In the genomic region with DNA sequence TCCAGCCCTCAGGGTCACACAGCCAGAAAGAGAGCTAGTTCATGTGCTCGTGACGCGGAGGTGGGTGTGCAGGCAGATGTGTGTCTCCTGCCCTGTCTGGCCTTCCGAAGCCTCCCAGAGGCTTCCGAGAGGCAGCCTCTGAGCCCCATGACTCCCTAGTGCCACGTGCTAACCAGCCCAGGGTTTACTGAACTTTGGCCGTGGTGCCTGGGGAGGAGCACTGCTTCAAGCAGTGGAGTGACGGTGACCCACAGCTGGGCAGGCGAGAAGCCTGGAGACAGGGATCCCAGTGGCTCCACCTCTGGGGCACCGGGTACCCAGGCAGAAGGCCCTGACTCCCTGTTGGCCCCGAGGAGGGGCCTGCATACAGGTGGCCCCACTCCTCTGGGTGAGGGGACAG, we compare ENCODE assay signal across 3 cellular contexts. TPM values are rescaled to one million over a fixed set of nuclear protein-coding genes. Genes with fewer than 3 reads are reported as not detected.
"Had no signal": no experiment of that assay in that cellular context is flagged by ENCODE, and none has a peak within 500 bp of the region (broad histone marks: within the 10 kb centered on the region; RNA-seq: fewer than 3 reads in every experiment).

No MANE protein-coding gene starts in this region.

RNA-seq across cellular contexts. Expression of a gene that starts 18.1 kb away (rescaled TPM):
- total RNA-seq: LHCN-M2, MCF 10A, NCI-H460 had no signal
